Comparison of ENCODE assay signal across 10 cellular contexts in the genomic region with DNA sequence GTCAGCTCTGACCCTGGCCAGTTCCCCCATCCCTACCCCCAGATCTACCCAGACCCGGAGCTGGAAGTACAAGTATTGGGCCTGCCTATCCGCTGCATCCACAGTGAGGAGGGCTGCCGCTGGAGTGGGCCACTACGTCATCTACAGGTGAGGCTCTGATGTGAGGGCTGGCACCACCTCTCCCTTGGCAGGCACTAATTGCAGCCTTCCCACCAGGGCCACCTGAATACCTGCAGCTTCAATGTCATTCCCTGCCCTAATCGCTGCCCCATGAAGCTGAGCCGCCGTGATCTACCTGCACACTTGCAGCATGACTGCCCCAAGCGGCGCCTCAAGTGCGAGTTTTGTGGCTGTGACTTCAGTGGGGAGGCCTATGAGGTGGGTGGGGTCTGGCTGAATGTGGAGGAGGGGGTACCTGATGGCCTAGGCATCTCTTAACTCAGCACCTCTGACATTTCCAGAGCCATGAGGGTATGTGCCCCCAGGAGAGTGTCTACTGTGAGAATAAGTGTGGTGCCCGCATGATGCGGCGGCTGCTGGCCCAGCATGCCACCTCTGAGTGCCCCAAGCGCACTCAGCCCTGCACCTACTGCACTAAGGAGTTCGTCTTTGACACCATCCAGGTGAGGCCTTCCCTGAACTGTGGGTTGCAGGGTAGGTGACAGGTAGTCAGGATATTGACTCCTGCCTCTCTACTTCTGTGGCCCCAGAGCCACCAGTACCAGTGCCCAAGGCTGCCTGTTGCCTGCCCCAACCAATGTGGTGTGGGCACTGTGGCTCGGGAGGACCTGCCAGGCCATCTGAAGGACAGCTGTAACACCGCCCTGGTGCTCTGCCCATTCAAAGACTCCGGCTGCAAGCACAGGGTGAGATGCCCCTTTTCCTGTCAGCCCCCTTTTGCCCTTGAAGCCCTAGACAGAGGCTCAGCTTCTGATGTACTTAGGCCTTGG. TPM values are rescaled to one million over a fixed set of nuclear protein-coding genes. Genes with fewer than 3 reads are reported as not detected.
DNase-seq lines count a peak whose midpoint lies in the region; ATAC-seq and TF ChIP-seq lines count a peak whose summit lies in the region.
"Had no signal": no experiment of that assay in that cellular context is flagged by ENCODE, and none has a peak within 500 bp of the region (broad histone marks: within the 10 kb centered on the region; RNA-seq: fewer than 3 reads in every experiment).

No MANE protein-coding gene starts in this region.

- no peak for ATAC-seq in activated CD4-positive, alpha-beta T cell treated with anti-CD3 and anti-CD28 coated beads for 36 hours
- no peak for ATAC-seq in activated CD8-positive, alpha-beta T cell treated with anti-CD3 and anti-CD28 coated beads for 36 hours
- no peak for ATAC-seq in GM21515 (IDR thresholded peaks at IDR 0.05; ENCODE audit: unreplicated experiment)

- peaks cover 57% of the 10 kb centered on the region for H3K36me3 Mint-ChIP-seq in activated CD4-positive, alpha-beta T cell treated with anti-CD3 and anti-CD28 coated beads for 36 hours (ENCODE audit: low read depth)
- H3K36me3 Mint-ChIP-seq in activated CD8-positive, alpha-beta T cell treated with anti-CD3 and anti-CD28 coated beads for 36 hours (ENCODE audit: low read depth) = peaks cover 53% of the 10 kb centered on the region

- H3K4me1 Mint-ChIP-seq in activated CD4-positive, alpha-beta T cell treated with anti-CD3 and anti-CD28 coated beads for 36 hours = peaks cover 43% of the 10 kb centered on the region
- peaks cover 46% of the 10 kb centered on the region for H3K4me1 Mint-ChIP-seq in activated CD8-positive, alpha-beta T cell treated with anti-CD3 and anti-CD28 coated beads for 36 hours (ENCODE audit: low read depth)

- no peak for TF ChIP-seq CTCF in activated CD8-positive, alpha-beta T cell treated with anti-CD3 and anti-CD28 coated beads for 36 hours (IDR thresholded peaks at IDR 0.05)

- DNase-seq in activated CD4-positive, alpha-beta T cell treated with anti-CD3 and anti-CD28 coated beads for 36 hours = no peak
- DNase-seq in activated CD4-positive, alpha-beta T cell treated with anti-CD3 and anti-CD28 coated beads for 1 hour = no peak
- no peak for DNase-seq in activated CD8-positive, alpha-beta T cell treated with anti-CD3 and anti-CD28 coated beads for 36 hours
- DNase-seq in substantia nigra (lab: John Stamatoyannopoulos, UW) (peak in 2 of 49 donors; percentile 15 to 46), NCI-H2029 treated with DMSO at 0.1 percent for 48 hours (lab: John Stamatoyannopoulos, UW) (no peak), amniotic stem cell (lab: John Stamatoyannopoulos, UW) (no peak)
- DNase-seq: MV-4-11; stimulated activated CD4-positive, alpha-beta T cell treated with anti-CD3 and anti-CD28 coated beads, Interleukin-15, amount 100 ng/mL, for 24 hours had no signal

- intact Hi-C loops in activated CD4-positive, alpha-beta T cell treated with anti-CD3 and anti-CD28 coated beads for 36 hours (cut with DNase I, micrococcal nuclease) = no loop called here
- intact Hi-C loops in activated CD8-positive, alpha-beta T cell treated with anti-CD3 and anti-CD28 coated beads for 36 hours (cut with micrococcal nuclease) = no loop called here

- H3K27me3 ChIP-seq in layer of hippocampus (ENCODE audit: control insufficient read depth, insufficient read depth, low read length) = no peaks in the 10 kb centered on the region

- H3K27ac ChIP-seq in layer of hippocampus (ENCODE audit: low read depth, low read length) (peak overlapping the region; percentile 98), substantia nigra (ENCODE audit: low read depth, low read length, poor library complexity, severe bottlenecking) (peak overlapping the region; percentile 99)

- no peak overlapping the region for H3K4me3 Mint-ChIP-seq in activated CD4-positive, alpha-beta T cell treated with anti-CD3 and anti-CD28 coated beads for 36 hours
- H3K4me3 Mint-ChIP-seq in activated CD8-positive, alpha-beta T cell treated with anti-CD3 and anti-CD28 coated beads for 36 hours = no peak overlapping the region

- no peaks in the 10 kb centered on the region for H3K9me3 Mint-ChIP-seq in activated CD4-positive, alpha-beta T cell treated with anti-CD3 and anti-CD28 coated beads for 36 hours (ENCODE audit: low read depth)
- H3K9me3 Mint-ChIP-seq in activated CD8-positive, alpha-beta T cell treated with anti-CD3 and anti-CD28 coated beads for 36 hours = no peaks in the 10 kb centered on the region

- CTCF ChIA-PET in activated CD4-positive, alpha-beta T cell treated with anti-CD3 and anti-CD28 coated beads for 36 hours (lab: Charles Lee) = interaction anchor here (0.6 to 11.0 kb wide), 5 partner anchors 13 to 104 kb away, joined by 3 to 294 read pairs (median 4); a partner anchor contains a TSS
- CTCF ChIA-PET in activated CD8-positive, alpha-beta T cell treated with anti-CD3 and anti-CD28 coated beads for 36 hours (lab: Charles Lee) = interaction anchor here (3.7 to 17.1 kb wide), 4 partner anchors 15 to 62 kb away, joined by 22 to 609 read pairs (median 74); a partner anchor contains a TSS

- POLR2A ChIA-PET in activated CD4-positive, alpha-beta T cell treated with anti-CD3 and anti-CD28 coated beads for 36 hours (lab: Charles Lee) = interaction anchor here (9.6 kb wide), 1 partner anchor 21 kb away, joined by 111 read pairs; a partner anchor contains a TSS
- POLR2A ChIA-PET in activated CD8-positive, alpha-beta T cell treated with anti-CD3 and anti-CD28 coated beads for 36 hours (lab: Charles Lee) = interaction anchor here (1.2 to 20.7 kb wide), 3 partner anchors 9 to 201 kb away, joined by 4 to 480 read pairs (median 8); a partner anchor contains a TSS

- H3K27ac Mint-ChIP-seq in activated CD4-positive, alpha-beta T cell treated with anti-CD3 and anti-CD28 coated beads for 36 hours = peak overlapping the region; percentile 37
- H3K27ac Mint-ChIP-seq in activated CD8-positive, alpha-beta T cell treated with anti-CD3 and anti-CD28 coated beads for 36 hours = peak overlapping the region; percentile 50

- no peaks in the 10 kb centered on the region for H3K27me3 Mint-ChIP-seq in activated CD4-positive, alpha-beta T cell treated with anti-CD3 and anti-CD28 coated beads for 36 hours
- no peaks in the 10 kb centered on the region for H3K27me3 Mint-ChIP-seq in activated CD8-positive, alpha-beta T cell treated with anti-CD3 and anti-CD28 coated beads for 36 hours

RNA-seq across cellular contexts. Expression of a gene that starts 4.3 kb away (rescaled TPM):
- total RNA-seq in activated CD4-positive, alpha-beta T cell treated with anti-CD3 and anti-CD28 coated beads for 36 hours = 100 to 1,000 TPM in 1 of 2 experiments, 10 to 100 TPM in 1; 96.5 to 117 TPM
- 100 to 1,000 TPM; 140 to 151 TPM for total RNA-seq in activated CD8-positive, alpha-beta T cell treated with anti-CD3 and anti-CD28 coated beads for 36 hours

RNA-seq across cellular contexts. Expression of a gene that starts 19.5 kb away (rescaled TPM):
- total RNA-seq in activated CD4-positive, alpha-beta T cell treated with anti-CD3 and anti-CD28 coated beads for 36 hours = 1 to 10 TPM; 3.8 to 4.0 TPM
- 1 to 10 TPM; 3.6 to 3.9 TPM for total RNA-seq in activated CD8-positive, alpha-beta T cell treated with anti-CD3 and anti-CD28 coated beads for 36 hours

RNA-seq across cellular contexts. Expression of a gene that starts 22.0 kb away (rescaled TPM):
- 1 to 10 TPM; 8.5 to 8.7 TPM for total RNA-seq in activated CD4-positive, alpha-beta T cell treated with anti-CD3 and anti-CD28 coated beads for 36 hours
- 1 to 10 TPM; 6.5 to 8.7 TPM for total RNA-seq in activated CD8-positive, alpha-beta T cell treated with anti-CD3 and anti-CD28 coated beads for 36 hours

RNA-seq across cellular contexts. Expression of a gene that starts 28.3 kb away (rescaled TPM):
- 1,000 to 10,000 TPM; 2,164 to 2,505 TPM for total RNA-seq in activated CD4-positive, alpha-beta T cell treated with anti-CD3 and anti-CD28 coated beads for 36 hours
- 1,000 to 10,000 TPM; 2,633 to 2,644 TPM for total RNA-seq in activated CD8-positive, alpha-beta T cell treated with anti-CD3 and anti-CD28 coated beads for 36 hours

RNA-seq across cellular contexts. Expression of a gene that starts 30.4 kb away (rescaled TPM):
- total RNA-seq in activated CD4-positive, alpha-beta T cell treated with anti-CD3 and anti-CD28 coated beads for 36 hours = 10 to 100 TPM; 13.6 to 17.4 TPM
- total RNA-seq in activated CD8-positive, alpha-beta T cell treated with anti-CD3 and anti-CD28 coated beads for 36 hours = 10 to 100 TPM in 1 of 2 experiments, 1 to 10 TPM in 1; 9.8 to 14.4 TPM
